In genomic region chr17:16979237-16979823, GRCh38 we compare ENCODE assay signal across 10 cellular contexts. TPM values are rescaled to one million over a fixed set of nuclear protein-coding genes. Genes with fewer than 3 reads are reported as not detected.
"Had no signal": no experiment of that assay in that cellular context is flagged by ENCODE, and none has a peak within 500 bp of the region (broad histone marks: within the 10 kb centered on the region; RNA-seq: fewer than 3 reads in every experiment).

No MANE protein-coding gene starts in this region.

RNA-seq across cellular contexts. Expression of gene TNFRSF13B, which starts 7.4 kb away (rescaled TPM):
- total RNA-seq: bronchial epithelial cell, foreskin keratinocyte, heart left ventricle, mammary epithelial cell, neural crest cell, psoas muscle, testis, urinary bladder had no signal
- polyA plus RNA-seq: foreskin keratinocyte; heart left ventricle; immature natural killer cell; mammary epithelial cell; naive thymus-derived CD8-positive, alpha-beta T cell; psoas muscle had no signal
